In genomic region chr1:15974855-15975254, GRCh38 we compare ENCODE assay signal across 8 cellular contexts. TPM values are rescaled to one million over a fixed set of nuclear protein-coding genes. Genes with fewer than 3 reads are reported as not detected.
DNase-seq lines count a peak whose midpoint lies in the region; ATAC-seq and TF ChIP-seq lines count a peak whose summit lies in the region.

No MANE protein-coding gene starts in this region.

- H2AFZ ChIP-seq in Loucy (ENCODE audit: low read length) (0 out of 2 replicates have a peak overlapping the region, but pooled peaks have one; percentile 86), parathyroid adenoma (no peak overlapping the region)

- H3K36me3 ChIP-seq in Loucy (ENCODE audit: insufficient read depth, low read length) (peaks cover 13% of the 10 kb centered on the region; the same call in 1 of the 2 replicates), ectodermal cell (ENCODE audit: control insufficient read depth, insufficient read depth, low read length) (peaks cover 1% of the 10 kb centered on the region), parathyroid adenoma (ENCODE audit: control insufficient read depth, insufficient read depth, low read length) (no peaks in the 10 kb centered on the region)

- H3K9ac ChIP-seq in Loucy (ENCODE audit: low read depth, low read length, poor library complexity, severe bottlenecking): peak overlapping the region; percentile 83
- no peak overlapping the region for H3K9ac ChIP-seq in parathyroid adenoma

- 66 to 69% methylated on average over 9 of the region's 9 CpGs for WGBS in ectodermal cell, 2 experiments

- TF ChIP-seq CTCF in Loucy (conservative IDR thresholded peaks at IDR 0.05; ENCODE audit: low read length): no peak
- no peak for TF ChIP-seq CTCF in parathyroid adenoma (IDR thresholded peaks at IDR 0.05)

- peak; percentile 71 for DNase-seq in activated effector memory CD4-positive, alpha-beta T cell treated with anti-CD3 and anti-CD28 coated beads, Interleukin-2, amount 50 U/mL, for 16 hours
- DNase-seq in activated effector memory CD4-positive, alpha-beta T cell treated with Interleukin-2 at 50 U/mL for 16 hours: no peak
- no peak for DNase-seq in HuH-7.5 (ENCODE audit: low spot score)

- H3K27ac ChIP-seq in ectodermal cell (ENCODE audit: insufficient read depth, low read depth, low read length, poor library complexity, severe bottlenecking) (no peak overlapping the region), parathyroid adenoma (no peak overlapping the region)

- peaks cover 21% of the 10 kb centered on the region for H3K4me1 ChIP-seq in Loucy (ENCODE audit: insufficient read depth, low read length, poor library complexity, severe bottlenecking)
- no peaks in the 10 kb centered on the region for H3K4me1 ChIP-seq in ectodermal cell (ENCODE audit: control insufficient read depth, insufficient read depth, low read length)
- H3K4me1 ChIP-seq in parathyroid adenoma: no peaks in the 10 kb centered on the region

- H3K4me2 ChIP-seq in Loucy (ENCODE audit: low read depth, low read length, poor library complexity, severe bottlenecking) (peak overlapping the region; percentile 96), parathyroid adenoma (ENCODE audit: low read length) (peak overlapping the region; percentile 91)

- no peak for ATAC-seq in GM19351 (IDR thresholded peaks at IDR 0.05; ENCODE audit: unreplicated experiment)
- ATAC-seq in HG03521 (IDR thresholded peaks at IDR 0.05; ENCODE audit: unreplicated experiment): no peak

- H3K27me3 ChIP-seq in Loucy (ENCODE audit: insufficient read depth, low read length, poor library complexity, severe bottlenecking) (no peaks in the 10 kb centered on the region), ectodermal cell (ENCODE audit: control insufficient read depth, insufficient read depth, low read length, poor library complexity, severe bottlenecking) (no peaks in the 10 kb centered on the region), parathyroid adenoma (ENCODE audit: control insufficient read depth, insufficient read depth, low read length) (no peaks in the 10 kb centered on the region)

- no peaks in the 10 kb centered on the region for H3K9me2 ChIP-seq in Loucy (replicated peaks; ENCODE audit: low read depth, low read length)

- H3K79me2 ChIP-seq in Loucy (ENCODE audit: insufficient read depth, low read length): peaks cover 47% of the 10 kb centered on the region
- peaks cover 20% of the 10 kb centered on the region for H3K79me2 ChIP-seq in parathyroid adenoma

- peaks cover 18% of the 10 kb centered on the region for H4K20me1 ChIP-seq in Loucy (ENCODE audit: insufficient read depth, low read length, poor library complexity, severe bottlenecking)

- H3K9me3 ChIP-seq in Loucy (ENCODE audit: insufficient read depth, low read depth, low read length) (no peaks in the 10 kb centered on the region), ectodermal cell (ENCODE audit: control insufficient read depth, low read length) (no peaks in the 10 kb centered on the region), parathyroid adenoma (ENCODE audit: control insufficient read depth, low read length) (no peaks in the 10 kb centered on the region)

- H3K4me3 ChIP-seq in Loucy (ENCODE audit: low read length, poor library complexity, severe bottlenecking): peak overlapping the region; percentile 84
- H3K4me3 ChIP-seq in ectodermal cell (ENCODE audit: insufficient read depth, low read depth, low read length): peak overlapping the region; percentile 83
- H3K4me3 ChIP-seq in parathyroid adenoma (ENCODE audit: low read depth, low read length): peak overlapping the region; percentile 94

- no peaks in the 10 kb centered on the region for H3F3A ChIP-seq in Loucy (ENCODE audit: low read depth)

RNA-seq across cellular contexts. Expression of gene ZBTB17, which starts 1.0 kb away (rescaled TPM):
- 37.2 TPM for polyA plus RNA-seq in ectodermal cell (2013, experiment 1 of 4)
- 32.1 TPM for polyA plus RNA-seq in ectodermal cell (2013, experiment 2 of 4)
- polyA plus RNA-seq in ectodermal cell (2013, experiment 3 of 4): 25.8 TPM
- polyA plus RNA-seq in ectodermal cell (2013, experiment 4 of 4): 27.4 TPM

RNA-seq across cellular contexts. Expression of gene SRARP, which starts 29.2 kb away (rescaled TPM):
- polyA plus RNA-seq in ectodermal cell (2013, experiment 1 of 4): not detected
- not detected for polyA plus RNA-seq in ectodermal cell (2013, experiment 2 of 4)
- not detected for polyA plus RNA-seq in ectodermal cell (2013, experiment 3 of 4)
- not detected for polyA plus RNA-seq in ectodermal cell (2013, experiment 4 of 4)

RNA-seq across cellular contexts. Expression of gene HSPB7, which starts 43.0 kb away (rescaled TPM):
- polyA plus RNA-seq in ectodermal cell (2013, experiment 1 of 4): not detected
- polyA plus RNA-seq in ectodermal cell (2013, experiment 2 of 4): not detected
- 0.27 TPM for polyA plus RNA-seq in ectodermal cell (2013, experiment 3 of 4)
- not detected for polyA plus RNA-seq in ectodermal cell (2013, experiment 4 of 4)

RNA-seq across cellular contexts. Expression of gene CLCNKA, which starts 47.0 kb away (rescaled TPM):
- not detected for polyA plus RNA-seq in ectodermal cell (2013, experiment 1 of 4)
- not detected for polyA plus RNA-seq in ectodermal cell (2013, experiment 2 of 4)
- polyA plus RNA-seq in ectodermal cell (2013, experiment 3 of 4): not detected
- not detected for polyA plus RNA-seq in ectodermal cell (2013, experiment 4 of 4)
